22 cellular contexts compared by ENCODE assay signal in genomic region chr12:64470507-64470906, GRCh38.
"Had no signal": no experiment of that assay in that cellular context is flagged by ENCODE, and none has a peak within 500 bp of the region (broad histone marks: within the 10 kb centered on the region; RNA-seq: fewer than 3 reads in every experiment).

No MANE protein-coding gene starts in this region.

- H3K9me3 ChIP-seq: gastroesophageal sphincter, mucosa of descending colon, pancreas, thoracic aorta, transverse colon had no signal

- H3K4me2 ChIP-seq: hepatocyte, neural progenitor cell had no signal

- H3K27me3 ChIP-seq: esophagus muscularis mucosa, gastroesophageal sphincter, hepatocyte, neural progenitor cell, pancreas, right lobe of liver, stomach, transverse colon had no signal

- H3K27ac Mint-ChIP-seq: neural progenitor cell, progenitor cell of endocrine pancreas had no signal

- H3K4me1 ChIP-seq: gastroesophageal sphincter, neural progenitor cell, right lobe of liver, transverse colon had no signal

- H3K27ac ChIP-seq: epithelial cell of prostate, esophagus muscularis mucosa, gastroesophageal sphincter, hepatocyte, neural progenitor cell, pancreas, right lobe of liver, stomach, thoracic aorta, transverse colon had no signal

- H3K27me3 Mint-ChIP-seq: natural killer cell treated with Interleukin-12 subunit alpha and Interleukin-12 subunit beta and Interleukin-15 and Interleukin-18, amount 100 ng/mL, for 72 hours; progenitor cell of endocrine pancreas had no signal

- H3K4me3 ChIP-seq: esophagus muscularis mucosa, gastroesophageal sphincter, hepatocyte, mucosa of descending colon, neural progenitor cell, pancreas, right lobe of liver, stomach, thoracic aorta, transverse colon had no signal

- H2AFZ ChIP-seq: hepatocyte, neural progenitor cell had no signal

- H3K4me1 Mint-ChIP-seq: neural progenitor cell had no signal

- H3K9ac ChIP-seq: neural progenitor cell had no signal

- DNase-seq: effector memory CD4-positive, alpha-beta T cell; kidney; left colon; mammary epithelial cell; mucosa of descending colon; nucleus accumbens; pancreas; right lobe of liver; small intestine; stimulated activated CD4-positive, alpha-beta T cell treated with anti-CD3 and anti-CD28 coated beads, Interleukin-12 subunit alpha, Interleukin-12 subunit beta, amount 100 ng/mL, for 4 hours; stimulated activated naive CD4-positive, alpha-beta T cell; stomach; substantia nigra; transverse colon had no signal

- H3K4me3 Mint-ChIP-seq: natural killer cell treated with Interleukin-12 subunit alpha and Interleukin-12 subunit beta and Interleukin-15 and Interleukin-18, amount 100 ng/mL, for 72 hours; neural progenitor cell had no signal

- H3K9me3 Mint-ChIP-seq: natural killer cell treated with Interleukin-12 subunit alpha and Interleukin-12 subunit beta and Interleukin-15 and Interleukin-18, amount 100 ng/mL, for 72 hours had no signal

- ATAC-seq: gastroesophageal sphincter; left colon; mucosa of descending colon; natural killer cell treated with Interleukin-12 subunit alpha and Interleukin-12 subunit beta and Interleukin-15 and Interleukin-18, amount 100 ng/mL, for 72 hours; right lobe of liver had no signal
